ENCODE assay signal across 8 cellular contexts in the genomic region with DNA sequence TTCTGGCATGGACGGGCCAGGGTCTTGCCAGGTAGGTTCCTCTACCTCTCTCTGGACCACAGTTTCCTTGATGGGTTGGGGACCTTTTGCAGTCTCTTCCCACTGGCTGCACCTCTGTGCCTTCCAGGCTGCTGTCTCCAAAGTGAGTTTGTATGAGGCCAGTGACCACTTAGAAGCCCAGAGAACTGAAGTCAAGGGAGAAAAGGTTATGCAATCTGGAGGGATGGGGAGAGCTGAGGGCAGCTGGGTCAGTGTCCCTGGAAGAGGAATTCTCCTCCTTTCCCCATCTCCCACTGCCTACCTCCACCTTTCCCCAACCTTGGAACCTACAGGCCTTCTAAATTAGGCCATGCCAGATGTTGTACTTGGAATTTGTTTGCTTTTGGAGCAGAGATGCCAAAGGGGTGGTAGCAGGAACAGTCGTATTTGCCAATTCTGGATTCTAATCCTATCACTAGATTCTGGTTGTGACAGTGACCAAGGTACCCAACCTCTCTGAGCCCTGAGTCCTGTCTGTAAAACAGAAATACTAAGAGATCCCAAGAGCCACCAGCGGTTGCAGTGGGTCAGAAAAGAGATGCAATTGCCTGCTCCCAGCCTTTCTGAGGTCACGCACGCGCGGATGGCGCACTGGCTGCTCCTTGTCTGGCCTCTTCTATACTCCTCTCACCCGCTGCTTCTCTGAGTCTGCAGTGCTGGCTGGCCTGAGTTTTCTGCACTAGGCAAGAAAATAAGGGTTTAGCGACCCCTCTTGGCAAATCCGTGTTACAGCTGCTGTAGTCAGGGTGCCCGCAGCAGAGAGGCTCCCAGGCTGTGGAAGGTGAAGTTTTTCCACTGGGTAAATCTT. TPM values are rescaled to one million over a fixed set of nuclear protein-coding genes. Genes with fewer than 3 reads are reported as not detected.
DNase-seq lines count a peak whose midpoint lies in the region; ATAC-seq, FAIRE-seq and TF ChIP-seq lines count a peak whose summit lies in the region.

No MANE protein-coding gene starts in this region.

- peaks cover 0 to 5% (median 0%) of the 10 kb centered on the region in 3 experiments for H3K9me3 ChIP-seq in naive thymus-derived CD4-positive, alpha-beta T cell (ENCODE audit: control insufficient read depth in 2 of 3, low read length in 3 of 3)
- H3K9me3 ChIP-seq in upper lobe of left lung: no peaks in the 10 kb centered on the region

- TF ChIP-seq EP300 in upper lobe of left lung (IDR thresholded peaks at IDR 0.05): no peak

- H3K9me3 Mint-ChIP-seq in naive thymus-derived CD4-positive, alpha-beta T cell: peaks cover 4 to 16% (median 11%) of the 10 kb centered on the region in 11 donors

- H3K4me1 ChIP-seq in naive thymus-derived CD4-positive, alpha-beta T cell (ENCODE audit: control insufficient read depth in 2 of 2, insufficient read depth in 2 of 2, low read length in 2 of 2): no peaks in the 10 kb centered on the region
- H3K4me1 ChIP-seq in upper lobe of left lung: peaks cover 6 to 25% (median 15%) of the 10 kb centered on the region in 4 donors

- DNase-seq in GM12891 (ENCODE audit: insufficient read length, low spot score): peak; percentile 25
- peak; percentile 56 for DNase-seq in NCI-H345 (lab: John Stamatoyannopoulos, UW)
- peak; percentile 46 to 49 for DNase-seq in activated CD4-positive, alpha-beta T cell treated with anti-CD3 and anti-CD28 coated beads, Interleukin-2, amount 50 U/mL, for 48 hours
- DNase-seq in fibroblast of mammary gland (ENCODE audit: low read depth): peak; percentile 89
- DNase-seq in naive thymus-derived CD4-positive, alpha-beta T cell: peak in 3 of 9 donors; percentile 2 to 33 (median 5)
- peak; percentile 86 to 88 for DNase-seq in upper lobe of left lung

- H3K36me3 Mint-ChIP-seq in naive thymus-derived CD4-positive, alpha-beta T cell: peaks cover 0 to 8% (median 0%) of the 10 kb centered on the region in 5 donors

- ATAC-seq in HG03196 (IDR thresholded peaks at IDR 0.05; ENCODE audit: unreplicated experiment) (peak; percentile 56), upper lobe of left lung (ENCODE audit: low FRiP score in 2 of 2) (peak; percentile 86 to 93)
- ATAC-seq in naive thymus-derived CD4-positive, alpha-beta T cell: peak; percentile 47

- TF ChIP-seq POLR2A in GM12891 (IDR thresholded peaks at IDR 0.05; ENCODE audit: low read depth, low read length): no peak
- no peak for TF ChIP-seq POLR2A in upper lobe of left lung (IDR thresholded peaks at IDR 0.05)

- H3K4me3 ChIP-seq in fibroblast of mammary gland (ENCODE audit: control insufficient read depth, low read depth, low read length) (no peak overlapping the region), upper lobe of left lung (no peak overlapping the region)
- H3K4me3 ChIP-seq in naive thymus-derived CD4-positive, alpha-beta T cell (ENCODE audit: low read length): no peak overlapping the region

- H3K4me3 Mint-ChIP-seq in naive thymus-derived CD4-positive, alpha-beta T cell: no peak overlapping the region

- no peaks in the 10 kb centered on the region for H3K36me3 ChIP-seq in naive thymus-derived CD4-positive, alpha-beta T cell (ENCODE audit: control insufficient read depth in 2 of 3, insufficient read depth in 3 of 3, low read length in 3 of 3)
- H3K36me3 ChIP-seq in upper lobe of left lung: no peaks in the 10 kb centered on the region

- peaks cover 3 to 16% (median 10%) of the 10 kb centered on the region in 5 donors for H3K27me3 Mint-ChIP-seq in naive thymus-derived CD4-positive, alpha-beta T cell

- POLR2A ChIA-PET in naive thymus-derived CD4-positive, alpha-beta T cell (lab: Charles Lee): no interaction called here

- no peak overlapping the region for H3K27ac Mint-ChIP-seq in naive thymus-derived CD4-positive, alpha-beta T cell

- H3K27me3 ChIP-seq in naive thymus-derived CD4-positive, alpha-beta T cell (ENCODE audit: control insufficient read depth in 2 of 2, insufficient read depth in 2 of 2, low read length in 2 of 2): no peaks in the 10 kb centered on the region
- no peaks in the 10 kb centered on the region for H3K27me3 ChIP-seq in upper lobe of left lung

- CTCF ChIA-PET in naive thymus-derived CD4-positive, alpha-beta T cell (lab: Charles Lee): no interaction called here

- 29 to 41% methylated on average over 12 of the region's 12 CpGs for WGBS in upper lobe of left lung, 2 donors

- H3K4me1 Mint-ChIP-seq in naive thymus-derived CD4-positive, alpha-beta T cell: no peaks in the 10 kb centered on the region

- no peak overlapping the region for H3K27ac ChIP-seq in naive thymus-derived CD4-positive, alpha-beta T cell (ENCODE audit: low read depth, low read length)
- H3K27ac ChIP-seq in upper lobe of left lung: peak overlapping the region in 1 of 4 donors; percentile 35

- peak; percentile 54 for FAIRE-seq in A204.1 (lab: Jason Lieb, UNC)
- FAIRE-seq in GM12891 (lab: Jason Lieb, UNC): peak; percentile 78

- TF ChIP-seq CTCF in fibroblast of mammary gland (conservative IDR thresholded peaks at IDR 0.05; ENCODE audit: control insufficient read depth, insufficient read depth, low read depth, low read length) (peak; percentile 93), upper lobe of left lung (IDR thresholded peaks at IDR 0.05) (peak; percentile 63 to 82 (median 75))

- intact Hi-C loops in naive thymus-derived CD4-positive, alpha-beta T cell (cut with micrococcal nuclease): loop anchor here in 1 of 2 donors (1.0 kb wide), 1 partner anchor 147 kb away; no protein-coding TSS in a partner anchor

TF ChIP-seq in GM12891, 5 proteins besides CTCF, POLR2A, EP300 and RAD21:
- TF ChIP-seq TAF1 (IDR thresholded peaks at IDR 0.05; ENCODE audit: low read depth, low read length) (no peak), POLR2AphosphoS5 (IDR thresholded peaks at IDR 0.05; ENCODE audit: low read depth, low read length) (no peak), PAX5 (IDR thresholded peaks at IDR 0.05; ENCODE audit: insufficient read depth, low read length, severe bottlenecking) (no peak), POU2F2 (IDR thresholded peaks at IDR 0.05; ENCODE audit: low read depth, low read length) (no peak), SPI1 (IDR thresholded peaks at IDR 0.05; ENCODE audit: low read depth, low read length) (no peak)

RNA-seq across cellular contexts. Expression of gene ACCSL, which starts 10.7 kb away (rescaled TPM):
- 0.14 TPM for polyA plus RNA-seq in GM12891 (2012; ENCODE audit: low read depth, missing spikeins)
- total RNA-seq in naive thymus-derived CD4-positive, alpha-beta T cell: not detected
- not detected for polyA plus RNA-seq in naive thymus-derived CD4-positive, alpha-beta T cell
- total RNA-seq in upper lobe of left lung: not detected

RNA-seq across cellular contexts. Expression of gene ACCS, which starts 29.0 kb away (rescaled TPM):
- 7.3 TPM for polyA plus RNA-seq in GM12891 (2012; ENCODE audit: low read depth, missing spikeins)
- total RNA-seq in naive thymus-derived CD4-positive, alpha-beta T cell: 10 to 100 TPM; 25.1 to 79.2 (median 57.6) TPM
- polyA plus RNA-seq in naive thymus-derived CD4-positive, alpha-beta T cell: 1 to 10 TPM; 1.4 to 3.1 TPM
- 100 to 1,000 TPM in 1 of 6 donors, 10 to 100 TPM in 5; 15.4 to 120 (median 34.0) TPM for total RNA-seq in upper lobe of left lung

RNA-seq across cellular contexts. Expression of gene EXT2, which starts 58.4 kb away (rescaled TPM):
- 5.1 TPM for polyA plus RNA-seq in GM12891 (2012; ENCODE audit: low read depth, missing spikeins)
- total RNA-seq in naive thymus-derived CD4-positive, alpha-beta T cell: 10 to 100 TPM; 27.2 to 33.4 (median 30.7) TPM
- 10 to 100 TPM; 39.6 to 43.9 TPM for polyA plus RNA-seq in naive thymus-derived CD4-positive, alpha-beta T cell
- total RNA-seq in upper lobe of left lung: 10 to 100 TPM; 45.3 to 64.0 (median 57.4) TPM
